In the genomic region with DNA sequence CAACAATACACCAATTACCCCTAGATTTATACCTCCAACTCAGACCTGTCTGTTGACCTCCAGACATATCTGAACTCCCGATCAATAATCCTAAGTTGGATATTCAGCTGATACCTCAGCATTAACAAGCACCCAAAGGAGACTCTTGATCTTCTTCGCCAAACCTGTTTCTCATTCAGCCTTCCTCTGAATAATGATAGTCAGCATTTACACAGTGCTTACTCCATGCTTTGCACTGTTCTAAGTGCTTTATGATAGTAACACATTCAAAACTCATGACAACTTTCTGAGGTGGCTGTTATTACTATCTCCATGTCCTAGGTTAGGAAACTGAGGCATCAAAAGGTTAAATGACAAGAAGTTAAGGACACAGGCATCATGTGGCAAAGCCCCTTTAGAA, we compare ENCODE assay signal across 22 cellular contexts.
DNase-seq lines count a peak whose midpoint lies in the region; ATAC-seq, FAIRE-seq and TF ChIP-seq lines count a peak whose summit lies in the region.
"Had no signal": no experiment of that assay in that cellular context is flagged by ENCODE, and none has a peak within 500 bp of the region (broad histone marks: within the 10 kb centered on the region; RNA-seq: fewer than 3 reads in every experiment).

No MANE protein-coding gene starts in this region.

- ATAC-seq in HepG2 (no peak), right lobe of liver (no peak), esophagus mucosa (peak; percentile 62), HG02885 (IDR thresholded peaks at IDR 0.05; ENCODE audit: poor library complexity, unreplicated experiment) (no peak)

- TF ChIP-seq EP300 in HepG2 (IDR thresholded peaks at IDR 0.05; ENCODE audit: low read depth in 2 of 2, low read length in 2 of 2), result no peak
- no peak for TF ChIP-seq EP300 in HepG2 (CRISPR knock-in tag; IDR thresholded peaks at IDR 0.05; ENCODE audit: borderline replicate concordance)

- 25% methylated on average over 2 of the region's 2 CpGs for WGBS in HepG2 (ENCODE audit: low lambda C conversion rate)
- 62% methylated on average over 2 of the region's 2 CpGs for WGBS in right lobe of liver (ENCODE audit: insufficient coverage, low coverage, low lambda C conversion rate, missing lambda C conversion rate)

- no peak for TF ChIP-seq RAD21 in HepG2 (CRISPR knock-in tag; IDR thresholded peaks at IDR 0.05)

- H3K9me3 ChIP-seq in HepG2 (ENCODE audit: low read length) (no peaks in the 10 kb centered on the region), right lobe of liver (no peaks in the 10 kb centered on the region)
- H3K9me3 ChIP-seq: BE2C, BLaER1 had no signal

- in situ Hi-C loops in HepG2 (cut with HindIII; ENCODE audit: extremely low pct_ligation_motif_present, low pct_unique_long_range_greater_than_20kb), result no loop called here

- H3K79me2 ChIP-seq in HepG2 (ENCODE audit: insufficient read depth, low read length), result no peaks in the 10 kb centered on the region

- H3K27me3 ChIP-seq in HepG2 (ENCODE audit: control insufficient read depth in 1 of 2, insufficient read depth in 2 of 2, low read length in 2 of 2) (no peaks in the 10 kb centered on the region; a peak in 1 of 5 replicates), right lobe of liver (no peaks in the 10 kb centered on the region), bronchial epithelial cell (ENCODE audit: control insufficient read depth, insufficient read depth, low read length) (no peaks in the 10 kb centered on the region)
- H3K27me3 ChIP-seq: BE2C, BLaER1 had no signal

- POLR2A ChIA-PET in HepG2 (lab: Yijun Ruan, JAX), result no interaction called here

- FAIRE-seq in HepG2 (lab: Jason Lieb, UNC), result no peak
- FAIRE-seq in bronchial epithelial cell (lab: Jason Lieb, UNC), result no peak
- FAIRE-seq: G401.6, GM12891, GM19239 had no signal

- TF ChIP-seq CTCF in HepG2 (CRISPR knock-in tag; IDR thresholded peaks at IDR 0.05), result no peak
- no peak for TF ChIP-seq CTCF in right lobe of liver (IDR thresholded peaks at IDR 0.05)
- TF ChIP-seq CTCF in bronchial epithelial cell (IDR thresholded peaks at IDR 0.05; ENCODE audit: insufficient read depth, low read length, severe bottlenecking), result no peak

- TF ChIP-seq POLR2A in HepG2 (IDR thresholded peaks at IDR 0.05; ENCODE audit: insufficient read depth in 1 of 2, low read depth in 2 of 2, low read length in 2 of 2) (no peak), right lobe of liver (IDR thresholded peaks at IDR 0.05) (no peak)

- no peak overlapping the region for H2AFZ ChIP-seq in HepG2 (ENCODE audit: low read length)

- CTCF ChIA-PET in HepG2 (lab: Yijun Ruan, JAX; ENCODE audit: low intra/inter-chr PET ratio, low total read pairs), result no interaction called here

- intact Hi-C loops in HepG2 (cut with micrococcal nuclease; ENCODE audit: unreplicated experiment), result no loop called here
- intact Hi-C loops in right lobe of liver (cut with DNase I), result no loop called here

- H3K4me2 ChIP-seq in HepG2 (ENCODE audit: low read depth, low read length), result no peak overlapping the region
- H3K4me2 ChIP-seq: BLaER1 had no signal

- no peak overlapping the region for H3K27ac ChIP-seq in HepG2 (ENCODE audit: extremely low read length, insufficient read depth, low read length)
- no peak overlapping the region for H3K27ac ChIP-seq in right lobe of liver
- H3K27ac ChIP-seq: 22Rv1, BLaER1 had no signal

- BruUV-seq in HepG2 (replicated peaks; lab: Mats Ljungman, UMichigan), result no TSS peak

- H3K4me1 ChIP-seq in HepG2 (ENCODE audit: insufficient read depth, low read length), result no peaks in the 10 kb centered on the region
- peaks cover 0 to 11% (median 5%) of the 10 kb centered on the region in 4 donors for H3K4me1 ChIP-seq in right lobe of liver
- H3K4me1 ChIP-seq: BE2C, BLaER1 had no signal

- H3K9ac ChIP-seq in HepG2 (ENCODE audit: insufficient read depth, low read depth, low read length), result no peak overlapping the region
- H3K9ac ChIP-seq: BLaER1 had no signal

- H3K4me3 ChIP-seq in HepG2 (replicated peaks in 1 of 3; ENCODE audit: insufficient read depth in 1 of 3, low read depth in 2 of 3, low read length in 3 of 3) (no peak overlapping the region), right lobe of liver (no peak overlapping the region), bronchial epithelial cell (ENCODE audit: low read depth, low read length) (no peak overlapping the region)
- H3K4me3 ChIP-seq: BLaER1 had no signal

- no peaks in the 10 kb centered on the region for H3K36me3 ChIP-seq in HepG2 (replicated peaks in 1 of 2; ENCODE audit: control insufficient read depth in 1 of 2, insufficient read depth in 2 of 2, low read length in 2 of 2)
- no peaks in the 10 kb centered on the region for H3K36me3 ChIP-seq in right lobe of liver
- no peaks in the 10 kb centered on the region for H3K36me3 ChIP-seq in bronchial epithelial cell (ENCODE audit: control insufficient read depth, insufficient read depth, low read length)
- H3K36me3 ChIP-seq: BE2C, BLaER1 had no signal

- DNase-seq in HepG2 (ENCODE audit: low spot score) (no peak), right lobe of liver (no peak), bronchial epithelial cell (ENCODE audit: low read depth) (peak; percentile 22), DMS153 treated with DMSO at 0.1 percent for 48 hours (lab: John Stamatoyannopoulos, UW; ENCODE audit: unreplicated experiment) (no peak)
- DNase-seq: ACHN; BE2C; C1 segment of cervical spinal cord; CD4-positive, alpha-beta memory T cell; CD4-positive, CD25-positive, alpha-beta regulatory T cell; CD8-positive, alpha-beta memory T cell; COR-L47; DMS 273 treated with DMSO at 0.1 percent for 48 hours; DMS153; DMS79 treated with DMSO at 0.1 percent for 48 hours; GF-D8 had no signal

- no peaks in the 10 kb centered on the region for H4K20me1 ChIP-seq in HepG2 (ENCODE audit: insufficient read depth, low read length)
- H4K20me1 ChIP-seq: BLaER1 had no signal

TF ChIP-seq in HepG2, 621 proteins besides CTCF, POLR2A, EP300 and RAD21:
- TF ChIP-seq ZNF235 (CRISPR knock-in tag; IDR thresholded peaks at IDR 0.05; ENCODE audit: borderline replicate concordance) (no peak), MAFF (IDR thresholded peaks at IDR 0.05; ENCODE audit: low read depth, low read length) (peak; percentile 86), MAFK (conservative IDR thresholded peaks at IDR 0.05 in 1 of 2, IDR thresholded peaks at IDR 0.05 in 1 of 2; ENCODE audit: low read length in 2 of 2) (peak; percentile 81 to 86)
